In genomic region chr3:127483902-127484591, GRCh38 we compare ENCODE assay signal across 2 cellular contexts.
A peak's percentile ranks its signal among the peaks of the same experiment; 100 is the strongest.
TF ChIP-seq lines count a peak whose summit lies in the region.

No MANE protein-coding gene starts in this region.

TF ChIP-seq in GM12878, 131 proteins besides CTCF, POLR2A, EP300 and RAD21 (continued from another document and continues in another):
- 0 out of 2 replicates have a peak, but pooled peaks have one; percentile 15 for TF ChIP-seq MYB (IDR thresholded peaks at IDR 0.05; ENCODE audit: borderline replicate concordance, low read depth, low read length)
- no peak for TF ChIP-seq NR2C2 (IDR thresholded peaks at IDR 0.05; ENCODE audit: borderline replicate concordance, control insufficient read depth, insufficient read length, low read depth)
- peak; percentile 76 for TF ChIP-seq CHD2 (IDR thresholded peaks at IDR 0.05; ENCODE audit: borderline replicate concordance, low read depth, low read length)
- no peak for TF ChIP-seq CEBPB (IDR thresholded peaks at IDR 0.05; ENCODE audit: borderline replicate concordance in 1 of 2, low read depth in 2 of 2, low read length in 2 of 2)
- peak; percentile 94 for TF ChIP-seq NR2F1 (conservative IDR thresholded peaks at IDR 0.05)
- TF ChIP-seq HDAC2 (IDR thresholded peaks at IDR 0.05): no peak
- TF ChIP-seq SP1 (IDR thresholded peaks at IDR 0.05; ENCODE audit: low read depth, low read length): peak; percentile 56
- TF ChIP-seq PKNOX1 (IDR thresholded peaks at IDR 0.05): peak; percentile 49; the same call in 1 of the 2 replicates
- TF ChIP-seq NFXL1 (IDR thresholded peaks at IDR 0.05; ENCODE audit: borderline replicate concordance): no peak
- 0 out of 2 replicates have a peak, but pooled peaks have one; percentile 43 for TF ChIP-seq RCOR1 (conservative IDR thresholded peaks at IDR 0.05; ENCODE audit: low read depth, low read length)
- TF ChIP-seq IRF5 (IDR thresholded peaks at IDR 0.05; ENCODE audit: borderline replicate concordance): 0 out of 2 replicates have a peak, but pooled peaks have one; percentile 10
- peak; percentile 80 for TF ChIP-seq IRF4 (IDR thresholded peaks at IDR 0.05; ENCODE audit: low read depth, low read length)
- TF ChIP-seq MEF2A (IDR thresholded peaks at IDR 0.05; ENCODE audit: insufficient read depth, low read depth, low read length): peak; percentile 59; the same call in 1 of the 2 replicates
- TF ChIP-seq E4F1 (IDR thresholded peaks at IDR 0.05; ENCODE audit: borderline replicate concordance, partially characterized antibody): no peak
- peak; percentile 94 for TF ChIP-seq DPF2 (IDR thresholded peaks at IDR 0.05)
- no peak for TF ChIP-seq SREBF1 (IDR thresholded peaks at IDR 0.05; ENCODE audit: low read length)
- peak; percentile 66; the same call in 1 of the 2 replicates for TF ChIP-seq ATF2 (IDR thresholded peaks at IDR 0.05; ENCODE audit: low read length)
- TF ChIP-seq RELA (IDR thresholded peaks at IDR 0.05; ENCODE audit: borderline replicate concordance, partially characterized antibody): no peak

TF ChIP-seq in SK-N-SH, 30 proteins besides CTCF, POLR2A, EP300 and RAD21:
- no peak for TF ChIP-seq REST (IDR thresholded peaks at IDR 0.05; ENCODE audit: low read depth, low read length)
- no peak for TF ChIP-seq NRF1 (IDR thresholded peaks at IDR 0.05; ENCODE audit: low read depth, low read length)
- TF ChIP-seq GATA2 (CRISPR knock-in tag; IDR thresholded peaks at IDR 0.05): no peak
- no peak for TF ChIP-seq ZBTB33 (IDR thresholded peaks at IDR 0.05; ENCODE audit: borderline replicate concordance, low read depth)
- no peak for TF ChIP-seq MXI1 (IDR thresholded peaks at IDR 0.05; ENCODE audit: low read depth, low read length)
TF ChIP-seq in SK-N-SH: peak in this region for 0.
